1 cellular context compared by ENCODE assay signal in the genomic region with DNA sequence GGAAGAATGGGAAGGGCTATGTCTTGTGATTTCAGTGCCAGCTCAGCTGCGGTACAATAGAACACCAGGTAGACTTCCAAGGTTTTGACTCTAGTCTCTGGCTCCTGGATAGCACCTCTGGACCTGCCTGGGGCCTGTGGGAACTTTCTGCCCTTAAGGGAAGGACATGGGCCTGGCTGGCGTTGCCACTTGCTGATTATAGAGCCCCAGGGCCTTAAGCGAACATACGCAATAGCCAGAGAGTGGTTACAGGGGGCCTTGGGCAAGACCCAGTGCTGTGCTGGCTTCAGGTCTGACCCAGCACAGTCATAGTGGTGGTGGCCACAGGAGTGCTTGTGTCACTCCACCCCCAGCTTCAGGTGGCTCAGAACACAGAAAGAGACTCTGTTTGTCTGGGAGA.
TF ChIP-seq lines count a peak whose summit lies in the region.

No MANE protein-coding gene starts in this region.

TF ChIP-seq in WTC11, 78 proteins besides CTCF, POLR2A, EP300 and RAD21 (continued from another document):
- TF ChIP-seq, protein P1, sequence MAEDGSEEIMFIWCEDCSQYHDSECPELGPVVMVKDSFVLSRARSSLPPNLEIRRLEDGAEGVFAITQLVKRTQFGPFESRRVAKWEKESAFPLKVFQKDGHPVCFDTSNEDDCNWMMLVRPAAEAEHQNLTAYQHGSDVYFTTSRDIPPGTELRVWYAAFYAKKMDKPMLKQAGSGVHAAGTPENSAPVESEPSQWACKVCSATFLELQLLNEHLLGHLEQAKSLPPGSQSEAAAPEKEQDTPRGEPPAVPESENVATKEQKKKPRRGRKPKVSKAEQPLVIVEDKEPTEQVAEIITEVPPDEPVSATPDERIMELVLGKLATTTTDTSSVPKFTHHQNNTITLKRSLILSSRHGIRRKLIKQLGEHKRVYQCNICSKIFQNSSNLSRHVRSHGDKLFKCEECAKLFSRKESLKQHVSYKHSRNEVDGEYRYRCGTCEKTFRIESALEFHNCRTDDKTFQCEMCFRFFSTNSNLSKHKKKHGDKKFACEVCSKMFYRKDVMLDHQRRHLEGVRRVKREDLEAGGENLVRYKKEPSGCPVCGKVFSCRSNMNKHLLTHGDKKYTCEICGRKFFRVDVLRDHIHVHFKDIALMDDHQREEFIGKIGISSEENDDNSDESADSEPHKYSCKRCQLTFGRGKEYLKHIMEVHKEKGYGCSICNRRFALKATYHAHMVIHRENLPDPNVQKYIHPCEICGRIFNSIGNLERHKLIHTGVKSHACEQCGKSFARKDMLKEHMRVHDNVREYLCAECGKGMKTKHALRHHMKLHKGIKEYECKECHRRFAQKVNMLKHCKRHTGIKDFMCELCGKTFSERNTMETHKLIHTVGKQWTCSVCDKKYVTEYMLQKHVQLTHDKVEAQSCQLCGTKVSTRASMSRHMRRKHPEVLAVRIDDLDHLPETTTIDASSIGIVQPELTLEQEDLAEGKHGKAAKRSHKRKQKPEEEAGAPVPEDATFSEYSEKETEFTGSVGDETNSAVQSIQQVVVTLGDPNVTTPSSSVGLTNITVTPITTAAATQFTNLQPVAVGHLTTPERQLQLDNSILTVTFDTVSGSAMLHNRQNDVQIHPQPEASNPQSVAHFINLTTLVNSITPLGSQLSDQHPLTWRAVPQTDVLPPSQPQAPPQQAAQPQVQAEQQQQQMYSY (CRISPR knock-in tag; IDR thresholded peaks at IDR 0.05): no peak
- no peak for TF ChIP-seq OVOL2 (CRISPR knock-in tag; IDR thresholded peaks at IDR 0.05; ENCODE audit: borderline replicate concordance)
- no peak for TF ChIP-seq ZNF416 (CRISPR knock-in tag; IDR thresholded peaks at IDR 0.05)
- TF ChIP-seq, protein P2, sequence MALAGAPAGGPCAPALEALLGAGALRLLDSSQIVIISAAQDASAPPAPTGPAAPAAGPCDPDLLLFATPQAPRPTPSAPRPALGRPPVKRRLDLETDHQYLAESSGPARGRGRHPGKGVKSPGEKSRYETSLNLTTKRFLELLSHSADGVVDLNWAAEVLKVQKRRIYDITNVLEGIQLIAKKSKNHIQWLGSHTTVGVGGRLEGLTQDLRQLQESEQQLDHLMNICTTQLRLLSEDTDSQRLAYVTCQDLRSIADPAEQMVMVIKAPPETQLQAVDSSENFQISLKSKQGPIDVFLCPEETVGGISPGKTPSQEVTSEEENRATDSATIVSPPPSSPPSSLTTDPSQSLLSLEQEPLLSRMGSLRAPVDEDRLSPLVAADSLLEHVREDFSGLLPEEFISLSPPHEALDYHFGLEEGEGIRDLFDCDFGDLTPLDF (CRISPR knock-in tag; IDR thresholded peaks at IDR 0.05): no peak
- TF ChIP-seq ZNF121 (CRISPR knock-in tag; IDR thresholded peaks at IDR 0.05): no peak
- no peak for TF ChIP-seq FOXP1 (CRISPR knock-in tag; IDR thresholded peaks at IDR 0.05; ENCODE audit: borderline replicate concordance)
- no peak for TF ChIP-seq ATF1 (CRISPR knock-in tag; IDR thresholded peaks at IDR 0.05)
- no peak for TF ChIP-seq EMX1 (CRISPR knock-in tag; IDR thresholded peaks at IDR 0.05)
